1 cellular context compared by ENCODE assay signal in genomic region chr2:203327918-203328734, GRCh38.
TF ChIP-seq lines count a peak whose summit lies in the region.

TSS of gene ABI2 (plus strand) at chr2:203328394. CDS start at chr2:203328515, 121 bp downstream.

TF ChIP-seq in K562, 482 proteins besides CTCF, POLR2A, EP300 and RAD21 (continued from another document and continues in another):
- no peak for TF ChIP-seq ZNF12 (CRISPR knock-in tag; IDR thresholded peaks at IDR 0.05)
- no peak for TF ChIP-seq ZBTB12 (CRISPR knock-in tag; IDR thresholded peaks at IDR 0.05)
- TF ChIP-seq STAT5B (CRISPR knock-in tag; IDR thresholded peaks at IDR 0.05), result no peak
- peak; percentile 24 for TF ChIP-seq TBP (optimal IDR thresholded peaks at IDR 0.05; ENCODE audit: low read depth, low read length)
- no peak for TF ChIP-seq ZNF655 (CRISPR knock-in tag; IDR thresholded peaks at IDR 0.05)
- no peak for TF ChIP-seq ZBTB33 (CRISPR knock-in tag; IDR thresholded peaks at IDR 0.05)
- no peak for TF ChIP-seq NUFIP1 (IDR thresholded peaks at IDR 0.05; ENCODE audit: partially characterized antibody)
- peak; percentile 53 for TF ChIP-seq FIP1L1 (IDR thresholded peaks at IDR 0.05; ENCODE audit: low read depth, low read length, poor library complexity, severe bottlenecking)
- no peak for TF ChIP-seq ETS2 (tag; IDR thresholded peaks at IDR 0.05; ENCODE audit: borderline replicate concordance, poor library complexity, severe bottlenecking)
- no peak for TF ChIP-seq ZNF224 (CRISPR knock-in tag; IDR thresholded peaks at IDR 0.05)
- TF ChIP-seq CGGBP1 (CRISPR knock-in tag; IDR thresholded peaks at IDR 0.05), result no peak
- no peak for TF ChIP-seq ZKSCAN3 (CRISPR knock-in tag; IDR thresholded peaks at IDR 0.05)
- no peak for TF ChIP-seq LARP7 (IDR thresholded peaks at IDR 0.05)
- no peak for TF ChIP-seq HOMEZ (CRISPR knock-in tag; IDR thresholded peaks at IDR 0.05)
- TF ChIP-seq HES1 (IDR thresholded peaks at IDR 0.05; ENCODE audit: low read depth), result no peak
- no peak for TF ChIP-seq TGIF2 (CRISPR knock-in tag; IDR thresholded peaks at IDR 0.05)
- TF ChIP-seq ZNF121 (CRISPR knock-in tag; conservative IDR thresholded peaks at IDR 0.05), result no peak
- TF ChIP-seq FOXO4 (CRISPR knock-in tag; IDR thresholded peaks at IDR 0.05), result no peak
- TF ChIP-seq SRSF1 (IDR thresholded peaks at IDR 0.05; ENCODE audit: low read depth, low read length), result no peak
- no peak for TF ChIP-seq PHTF2 (CRISPR knock-in tag; IDR thresholded peaks at IDR 0.05)
- TF ChIP-seq RFX7 (CRISPR knock-in tag; IDR thresholded peaks at IDR 0.05), result no peak
- TF ChIP-seq KLF6 (CRISPR knock-in tag; IDR thresholded peaks at IDR 0.05; ENCODE audit: borderline replicate concordance), result no peak
- no peak for TF ChIP-seq C11orf30 (IDR thresholded peaks at IDR 0.05; ENCODE audit: low read depth)
- no peak for TF ChIP-seq HIVEP1 (CRISPR knock-in tag; IDR thresholded peaks at IDR 0.05)
- no peak for TF ChIP-seq ZBTB26 (CRISPR knock-in tag; IDR thresholded peaks at IDR 0.05)
- peak; percentile 35; the same call in 1 of the 2 replicates for TF ChIP-seq MAX (CRISPR knock-in tag; IDR thresholded peaks at IDR 0.05)
- TF ChIP-seq MGA (IDR thresholded peaks at IDR 0.05), result no peak
- no peak for TF ChIP-seq KAT2B (IDR thresholded peaks at IDR 0.05; ENCODE audit: low read depth, low read length)
- peak; percentile 65 for TF ChIP-seq TFAP4 (CRISPR knock-in tag; IDR thresholded peaks at IDR 0.05; ENCODE audit: borderline replicate concordance)
- no peak for TF ChIP-seq ZNF217 (CRISPR knock-in tag; IDR thresholded peaks at IDR 0.05)
- TF ChIP-seq TRIM24 (IDR thresholded peaks at IDR 0.05), result no peak
- TF ChIP-seq HMGXB4 (CRISPR knock-in tag; IDR thresholded peaks at IDR 0.05), result no peak
